In the genomic region with DNA sequence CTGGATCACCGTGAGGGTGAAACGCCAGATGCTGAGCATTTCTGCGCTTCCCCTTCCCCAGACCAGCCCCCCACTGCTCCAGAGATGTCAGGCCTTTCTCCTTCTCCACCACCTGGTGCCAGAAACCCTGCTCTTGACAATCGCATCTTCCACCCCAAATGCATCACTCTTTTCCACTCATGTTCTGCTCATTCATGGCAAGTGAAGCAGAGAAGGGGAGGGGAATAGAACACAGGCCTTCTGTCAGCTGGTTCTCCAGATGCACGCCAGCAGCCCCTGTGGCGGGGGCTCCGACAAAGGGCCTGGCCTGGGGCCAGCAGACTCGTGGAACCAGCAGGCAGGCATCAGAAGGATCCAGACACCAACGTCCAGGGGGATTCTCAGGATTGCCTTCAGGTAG, we compare ENCODE assay signal across 10 cellular contexts.
DNase-seq lines count a peak whose midpoint lies in the region; ATAC-seq and TF ChIP-seq lines count a peak whose summit lies in the region.
"Had no signal": no experiment of that assay in that cellular context is flagged by ENCODE, and none has a peak within 500 bp of the region (broad histone marks: within the 10 kb centered on the region; RNA-seq: fewer than 3 reads in every experiment).

No MANE protein-coding gene starts in this region.

- peak overlapping the region; percentile 50 for H3K27ac ChIP-seq in endodermal cell (ENCODE audit: low read depth, low read length)
- no peak overlapping the region for H3K27ac ChIP-seq in body of pancreas
- H3K27ac ChIP-seq: KMS-11 had no signal

- no peak overlapping the region for H3K4me3 Mint-ChIP-seq in endodermal cell
- no peak overlapping the region for H3K4me3 Mint-ChIP-seq in stimulated activated memory B cell treated with anti-CD40 and anti-IgM and Interleukin-4, amounts not matched to agents 10 μg/mL and 1 μg/mL and 100 μg/mL, for 72 hours

- peaks cover 4% of the 10 kb centered on the region for H3K9me3 ChIP-seq in endodermal cell (ENCODE audit: control insufficient read depth, low read length)
- H3K9me3 ChIP-seq in body of pancreas, result no peaks in the 10 kb centered on the region

- H3K4me3 ChIP-seq in endodermal cell (ENCODE audit: low read length) (no peak overlapping the region), body of pancreas (no peak overlapping the region)

- H3K27me3 ChIP-seq in endodermal cell (ENCODE audit: control insufficient read depth, insufficient read depth, low read length, poor library complexity, severe bottlenecking), result no peaks in the 10 kb centered on the region
- no peaks in the 10 kb centered on the region for H3K27me3 ChIP-seq in body of pancreas

- WGBS in endodermal cell (ENCODE audit: insufficient coverage in 1 of 2, insufficient read length in 1 of 2), 2 experiments, result 83 to 87% methylated on average over 4 to 9 of the region's 9 CpGs
- 72 to 90% methylated on average over 8 to 9 of the region's 9 CpGs for WGBS in body of pancreas, 2 donors

- no peak overlapping the region for H3K27ac Mint-ChIP-seq in endodermal cell
- H3K27ac Mint-ChIP-seq in stimulated activated memory B cell treated with anti-CD40 and anti-IgM and Interleukin-4, amounts not matched to agents 10 μg/mL and 1 μg/mL and 100 μg/mL, for 72 hours, result peak overlapping the region; percentile 28

- H3K36me3 ChIP-seq in endodermal cell (ENCODE audit: control insufficient read depth, insufficient read depth, low read length), result no peaks in the 10 kb centered on the region
- H3K36me3 ChIP-seq in body of pancreas (replicated peaks in 1 of 2; ENCODE audit: insufficient read depth in 1 of 2, low read depth in 2 of 2), result no peaks in the 10 kb centered on the region

- H3K9ac ChIP-seq in endodermal cell (ENCODE audit: extremely low read depth, low read length, poor library complexity, severe bottlenecking), result no peak overlapping the region
- H3K9ac ChIP-seq: KMS-11 had no signal

- peaks cover 10% of the 10 kb centered on the region for H3K9me3 Mint-ChIP-seq in endodermal cell
- peaks cover 3% of the 10 kb centered on the region for H3K9me3 Mint-ChIP-seq in stimulated activated memory B cell treated with anti-CD40 and anti-IgM and Interleukin-4, amounts not matched to agents 10 μg/mL and 1 μg/mL and 100 μg/mL, for 72 hours

- H3K4me1 Mint-ChIP-seq in endodermal cell, result no peaks in the 10 kb centered on the region
- no peaks in the 10 kb centered on the region for H3K4me1 Mint-ChIP-seq in stimulated activated memory B cell treated with anti-CD40 and anti-IgM and Interleukin-4, amounts not matched to agents 10 μg/mL and 1 μg/mL and 100 μg/mL, for 72 hours

- intact Hi-C loops in body of pancreas (cut with DNase I), result no loop called here

- H3K36me3 Mint-ChIP-seq in endodermal cell (ENCODE audit: low read depth), result peaks cover 13% of the 10 kb centered on the region
- H3K36me3 Mint-ChIP-seq in stimulated activated memory B cell treated with anti-CD40 and anti-IgM and Interleukin-4, amounts not matched to agents 10 μg/mL and 1 μg/mL and 100 μg/mL, for 72 hours, result no peaks in the 10 kb centered on the region

- peak; percentile 14 for DNase-seq in NCI-H748 (lab: John Stamatoyannopoulos, UW; ENCODE audit: unreplicated experiment)
- no peak for DNase-seq in NCI-H748 treated with DMSO at 0.1 percent for 48 hours (lab: John Stamatoyannopoulos, UW)
- peak; percentile 83 for DNase-seq in NCI-H345 treated with DMSO at 0.1 percent for 48 hours (lab: John Stamatoyannopoulos, UW; ENCODE audit: unreplicated experiment)
- no peak for DNase-seq in endodermal cell
- no peak for DNase-seq in GM19238 (ENCODE audit: insufficient read length, low spot score)
- DNase-seq in body of pancreas, result no peak
- DNase-seq in SW 1271 (lab: John Stamatoyannopoulos, UW), result no peak
- DNase-seq: erythroblast had no signal

- H3K4me1 ChIP-seq in endodermal cell (ENCODE audit: control insufficient read depth, insufficient read depth, low read length), result no peaks in the 10 kb centered on the region
- no peaks in the 10 kb centered on the region for H3K4me1 ChIP-seq in body of pancreas

- TF ChIP-seq CTCF in endodermal cell (conservative IDR thresholded peaks at IDR 0.05), result no peak
- TF ChIP-seq CTCF in body of pancreas (IDR thresholded peaks at IDR 0.05), result no peak

- no peak for ATAC-seq in stimulated activated memory B cell treated with anti-CD40 and anti-IgM and Interleukin-4, amounts not matched to agents 10 μg/mL and 1 μg/mL and 100 μg/mL, for 72 hours
- no peak for ATAC-seq in body of pancreas

- no peaks in the 10 kb centered on the region for H3K27me3 Mint-ChIP-seq in endodermal cell (ENCODE audit: insufficient read depth)
- H3K27me3 Mint-ChIP-seq in stimulated activated memory B cell treated with anti-CD40 and anti-IgM and Interleukin-4, amounts not matched to agents 10 μg/mL and 1 μg/mL and 100 μg/mL, for 72 hours, result no peaks in the 10 kb centered on the region

- no peak for TF ChIP-seq POLR2A in body of pancreas (IDR thresholded peaks at IDR 0.05)

Comparison
In these comparisons a context has a peak if more than half of its experiments do, and no peak if none do; other contexts are left out.
1. DNase-seq: peak in NCI-H748 (single experiment) and NCI-H345 treated with DMSO at 0.1 percent for 48 hours (single experiment); none in NCI-H748 treated with DMSO at 0.1 percent for 48 hours (single experiment), endodermal cell (single experiment), GM19238 (single experiment), body of pancreas (0 of 4) and SW 1271 (0 of 2).